In genomic region chr16:89530401-89531381, GRCh38 we compare ENCODE assay signal across 21 cellular contexts. TPM values are rescaled to one million over a fixed set of nuclear protein-coding genes. Genes with fewer than 3 reads are reported as not detected.
DNase-seq lines count a peak whose midpoint lies in the region; ATAC-seq, FAIRE-seq and TF ChIP-seq lines count a peak whose summit lies in the region.
"Had no signal": no experiment of that assay in that cellular context is flagged by ENCODE, and none has a peak within 500 bp of the region (broad histone marks: within the 10 kb centered on the region; RNA-seq: fewer than 3 reads in every experiment).

No MANE protein-coding gene starts in this region.

- no peak for TF ChIP-seq RAD21 in GM12878 (IDR thresholded peaks at IDR 0.05; ENCODE audit: insufficient read depth, low read depth, low read length)

- no peak overlapping the region for H2AFZ ChIP-seq in GM12878 (ENCODE audit: control insufficient read depth, low read depth, low read length)
- no peak overlapping the region for H2AFZ ChIP-seq in neuronal stem cell (ENCODE audit: low read length)

- no peaks in the 10 kb centered on the region for H3K79me2 ChIP-seq in GM12878 (ENCODE audit: control insufficient read depth, insufficient read depth, low read length)

- TF ChIP-seq EP300 in GM12878 (IDR thresholded peaks at IDR 0.05; ENCODE audit: borderline replicate concordance in 1 of 2, control insufficient read depth in 1 of 2, low read depth in 2 of 2, low read length in 2 of 2) (no peak), stomach (IDR thresholded peaks at IDR 0.05) (no peak)

- WGBS in GM12878 (ENCODE audit: insufficient coverage, insufficient replicate concordance, low lambda C conversion rate, missing lambda C conversion rate) = 96% methylated on average over 31 of the region's 37 CpGs
- no CpG with 5 or more reads among the region's 37 CpGs for WGBS in neuronal stem cell (ENCODE audit: extremely low coverage in 2 of 2, insufficient read length in 2 of 2, insufficient replicate concordance in 1 of 2), 2 donors
- WGBS in stomach, 5 donors = 92 to 94% (median 93%) methylated on average over 37 of the region's 37 CpGs

- peak overlapping the region; percentile 52 for H4K8ac ChIP-seq in neuronal stem cell (ENCODE audit: low read depth, low read length)

- DNase-seq in GM12891 (ENCODE audit: insufficient read length, low spot score) = no peak
- no peak for DNase-seq in GM12878 (ENCODE audit: low read depth, low spot score)
- no peak for DNase-seq in neuronal stem cell (ENCODE audit: low spot score)
- DNase-seq in putamen (ENCODE audit: low spot score) = peak; percentile 65
- no peak for DNase-seq in HCEC 1CT
- no peak for DNase-seq in brain microvascular endothelial cell
- no peak for DNase-seq in stomach
- DNase-seq: ACHN; BE2C; C1 segment of cervical spinal cord; CD4-positive, CD25-positive, alpha-beta regulatory T cell; CD8-positive, alpha-beta memory T cell; COR-L47; DMS 273 treated with DMSO at 0.1 percent for 48 hours; GDM1; H9; KG1 had no signal

- FAIRE-seq in GM12891 (lab: Jason Lieb, UNC) = peak; percentile 20
- no peak for FAIRE-seq in GM12878 (lab: Jason Lieb, UNC)
- FAIRE-seq: A204.1, H1 had no signal

- ATAC-seq in GM12878 = no peak

- H4K91ac ChIP-seq in neuronal stem cell (ENCODE audit: low read depth, low read length, poor library complexity) = no peak overlapping the region

- no peak for TF ChIP-seq POLR2A in GM12891 (IDR thresholded peaks at IDR 0.05; ENCODE audit: low read depth, low read length)
- TF ChIP-seq POLR2A in GM12878 (IDR thresholded peaks at IDR 0.05; ENCODE audit: low read depth, low read length) = peak; percentile 44; the same call in 1 of the 2 replicates
- no peak for TF ChIP-seq POLR2A in stomach (IDR thresholded peaks at IDR 0.05)

- SMC1A ChIA-PET in GM12878 (lab: Charles Lee; ENCODE audit: uncharacterized antibody, unreplicated experiment) = no interaction called here

- H3K27me3 ChIP-seq in GM12878 (replicated peaks in 1 of 2; ENCODE audit: control insufficient read depth in 2 of 2, insufficient read depth in 2 of 2, low read length in 1 of 2) (no peaks in the 10 kb centered on the region), neuronal stem cell (ENCODE audit: control insufficient read depth in 3 of 3, insufficient read depth in 3 of 3, low read depth in 1 of 3, low read length in 3 of 3) (no peaks in the 10 kb centered on the region), brain microvascular endothelial cell (replicated peaks) (no peaks in the 10 kb centered on the region), stomach (no peaks in the 10 kb centered on the region)
- H3K27me3 ChIP-seq: BE2C had no signal

- H2BK120ac ChIP-seq in neuronal stem cell (ENCODE audit: low read depth, low read length) = no peak overlapping the region

- H3K4ac ChIP-seq in neuronal stem cell (ENCODE audit: low read length) = no peak overlapping the region

- H3K23ac ChIP-seq in neuronal stem cell (ENCODE audit: low read depth, low read length, poor library complexity) = no peak overlapping the region

- no peak overlapping the region for H2BK5ac ChIP-seq in neuronal stem cell (ENCODE audit: low read length)

- no peak overlapping the region for H2BK12ac ChIP-seq in neuronal stem cell (ENCODE audit: low read length)

- intact Hi-C loops in GM12878 (cut with micrococcal nuclease; ENCODE audit: unreplicated experiment) (no loop called here), stomach (cut with DNase I; ENCODE audit: low total_unique reads) (no loop called here)

- H3K36me3 ChIP-seq in GM12878 (ENCODE audit: control insufficient read depth in 2 of 2, insufficient read depth in 2 of 2, low read length in 1 of 2) (peaks cover 11 to 35% of the 10 kb centered on the region in 2 experiments), neuronal stem cell (replicated peaks in 1 of 2; ENCODE audit: control insufficient read depth in 2 of 2, insufficient read depth in 2 of 2, low read length in 2 of 2) (peaks cover 58 to 95% of the 10 kb centered on the region in 2 donors), brain microvascular endothelial cell (replicated peaks) (peaks cover 88% of the 10 kb centered on the region), stomach (peaks cover 78 to 100% (median 100%) of the 10 kb centered on the region in 4 donors)

- no peak overlapping the region for H3K4me3 ChIP-seq in GM12878
- peak overlapping the region in 1 of 2 donors; percentile 36 for H3K4me3 ChIP-seq in neuronal stem cell (ENCODE audit: low read length in 2 of 2)
- no peak overlapping the region for H3K4me3 ChIP-seq in brain microvascular endothelial cell (ENCODE audit: low read depth, low read length)
- H3K4me3 ChIP-seq in stomach = no peak overlapping the region

- H4K20me1 ChIP-seq in GM12878 (ENCODE audit: control insufficient read depth, insufficient read depth) = no peaks in the 10 kb centered on the region

- no peaks in the 10 kb centered on the region; the same call in none of the 2 replicates for H3K4me1 ChIP-seq in GM12878 (ENCODE audit: control insufficient read depth, insufficient read depth, low read length)
- no peaks in the 10 kb centered on the region for H3K4me1 ChIP-seq in neuronal stem cell (ENCODE audit: control insufficient read depth in 2 of 2, insufficient read depth in 1 of 2, low read depth in 1 of 2, low read length in 2 of 2)
- peaks cover 0 to 20% (median 0%) of the 10 kb centered on the region in 4 donors for H3K4me1 ChIP-seq in stomach
- H3K4me1 ChIP-seq: BE2C had no signal

- in situ Hi-C loops in GM12878 (cut with MboI) = no loop called here
- in situ Hi-C loops in brain microvascular endothelial cell (cut with HindIII; ENCODE audit: low pct_ligation_motif_present, low sequenced_read_pairs) = no loop called here

- no peak overlapping the region for H3K14ac ChIP-seq in neuronal stem cell (ENCODE audit: low read length)

- no peak overlapping the region for H2AK5ac ChIP-seq in neuronal stem cell (ENCODE audit: low read depth, low read length)

- no peak overlapping the region for H3K27ac ChIP-seq in GM12878 (ENCODE audit: control insufficient read depth, insufficient read depth)
- H3K27ac ChIP-seq in neuronal stem cell (replicated peaks; ENCODE audit: low read length) = no peak overlapping the region
- H3K27ac ChIP-seq in brain microvascular endothelial cell = no peak overlapping the region
- no peak overlapping the region for H3K27ac ChIP-seq in stomach
- H3K27ac ChIP-seq: HL-60 had no signal

- no peak overlapping the region for H3K4me2 ChIP-seq in GM12878 (ENCODE audit: control insufficient read depth, insufficient read depth)
- no peak overlapping the region for H3K4me2 ChIP-seq in neuronal stem cell (ENCODE audit: insufficient read depth, low read length, poor library complexity, severe bottlenecking)

- peaks cover 16% of the 10 kb centered on the region for H3K79me1 ChIP-seq in neuronal stem cell (ENCODE audit: low read depth, low read length)

- POLR2A ChIA-PET in GM12878 (lab: Charles Lee) = no interaction called here

- CTCF ChIA-PET in GM12878 (lab: Yijun Ruan, JAX) = no interaction called here

- TF ChIP-seq CTCF in GM12878 (IDR thresholded peaks at IDR 0.05 in 2 of 3, conservative IDR thresholded peaks at IDR 0.05 in 1 of 3; ENCODE audit: control insufficient read depth in 2 of 3, extremely low read depth in 1 of 3, insufficient read depth in 1 of 3, low read depth in 3 of 3, low read length in 3 of 3) (no peak), brain microvascular endothelial cell (IDR thresholded peaks at IDR 0.05; ENCODE audit: low read depth, low read length, missing control alignments) (no peak), stomach (IDR thresholded peaks at IDR 0.05) (no peak)

- H3K9ac ChIP-seq in GM12878 (ENCODE audit: control insufficient read depth, insufficient read depth, low read length) = no peak overlapping the region
- peak overlapping the region; percentile 24 for H3K9ac ChIP-seq in neuronal stem cell (ENCODE audit: low read depth, low read length, poor library complexity)

- BruUV-seq in GM12878 (replicated peaks; lab: Mats Ljungman, UMichigan) = no TSS peak

- H3K9me3 ChIP-seq in GM12878 (replicated peaks; ENCODE audit: control insufficient read depth, insufficient read depth, low read length) (no peaks in the 10 kb centered on the region), neuronal stem cell (replicated peaks in 1 of 2; ENCODE audit: control insufficient read depth in 2 of 2, insufficient read depth in 1 of 2, low read depth in 1 of 2, low read length in 2 of 2) (no peaks in the 10 kb centered on the region), stomach (no peaks in the 10 kb centered on the region)
- H3K9me3 ChIP-seq: BE2C had no signal

- H3K18ac ChIP-seq in neuronal stem cell (ENCODE audit: low read length) = no peak overlapping the region

- RAD21 ChIA-PET in GM12878 (lab: Charles Lee; ENCODE audit: unreplicated experiment) = no interaction called here

- H2BK15ac ChIP-seq in neuronal stem cell (ENCODE audit: low read length) = no peak overlapping the region

RNA-seq across cellular contexts. Expression of gene SPG7, which starts 22.5 kb away (rescaled TPM):
- polyA plus RNA-seq in GM12891 (2012; ENCODE audit: low read depth, missing spikeins) = 54.3 TPM
- total RNA-seq in GM12878 (2013; cell fraction: nucleolus; rRNA removed) = 353 and 388 TPM in 2 replicates
- total RNA-seq in GM12878 (2014; rRNA removed) (75.9 and 80.1 TPM in 2 replicates), GM12878 (2014; rRNA removed; fragmentation: Illumina TruSeq; extraction: Trizol) (36.9 and 40.0 TPM in 2 replicates), GM12878 (2021) (60.5 and 74.5 TPM in 2 replicates), stomach (100 to 1,000 TPM; 150 to 363 (median 174) TPM)
- polyA plus RNA-seq in GM12878 (2011; ENCODE audit: low read depth) = 35.8 TPM
- polyA plus RNA-seq in GM12878 (2011; rRNA removed) (24.5 and 31.9 TPM in 2 replicates), GM12878 (2014; fragmentation: Illumina TruSeq; extraction: Trizol) (23.1 and 36.7 TPM in 2 replicates), GM12878 (2014; fragmentation: Nextera tagmentation; extraction: Ambion mirVana) (1 to 10 TPM; 5.9 to 9.8 TPM), GM12878 (2014; rRNA removed) (75.4 and 93.5 TPM in 2 replicates), GM12878 (2016; fragmentation: Nextera tagmentation; extraction: Ambion mirVana) (10 to 100 TPM; 65.0 to 68.7 TPM), stomach (10 to 100 TPM; 30.0 to 77.2 (median 32.2) TPM)
- 27.0 and 33.4 TPM in 2 replicates for polyA plus RNA-seq in GM12878 (2011; cell fraction: cytosol; rRNA removed)
- 194 and 227 TPM in 2 replicates for polyA plus RNA-seq in GM12878 (2011; cell fraction: nucleus; rRNA removed)
- polyA plus RNA-seq in GM12878 (2012) = 64.1 and 75.1 TPM in 2 replicates
- 29.0 and 43.9 TPM in 2 replicates for polyA minus RNA-seq in GM12878 (2011; rRNA and poly(A)+ RNA removed)
- polyA minus RNA-seq in GM12878 (2011; cell fraction: cytosol; rRNA and poly(A)+ RNA removed) = 15.8 and 17.2 TPM in 2 replicates
- polyA minus RNA-seq in GM12878 (2011; cell fraction: nucleus; rRNA and poly(A)+ RNA removed) = 44.0 and 73.8 TPM in 2 replicates
- 43.4 TPM for polyA plus RNA-seq in neuronal stem cell (2013, experiment 1 of 2)
- polyA plus RNA-seq in neuronal stem cell (2013, experiment 2 of 2) = 47.1 TPM

RNA-seq across cellular contexts. Expression of gene RPL13, which starts 29.8 kb away (rescaled TPM):
- polyA plus RNA-seq in GM12891 (2012; ENCODE audit: low read depth, missing spikeins) = 4,929 TPM
- total RNA-seq in GM12878 (2013; cell fraction: nucleolus; rRNA removed) = 555 and 566 TPM in 2 replicates
- 7,892 and 9,428 TPM in 2 replicates for total RNA-seq in GM12878 (2014; rRNA removed)
- 2,108 and 2,400 TPM in 2 replicates for total RNA-seq in GM12878 (2014; rRNA removed; fragmentation: Illumina TruSeq; extraction: Trizol)
- total RNA-seq in GM12878 (2021) = 4,034 and 4,132 TPM in 2 replicates
- polyA plus RNA-seq in GM12878 (2011; ENCODE audit: low read depth) = 2,666 TPM
- polyA plus RNA-seq in GM12878 (2011; rRNA removed) = 1,025 and 2,315 TPM in 2 replicates
- polyA plus RNA-seq in GM12878 (2011; cell fraction: cytosol; rRNA removed) = 3,460 and 6,315 TPM in 2 replicates
- 1,880 and 1,959 TPM in 2 replicates for polyA plus RNA-seq in GM12878 (2011; cell fraction: nucleus; rRNA removed)
- polyA plus RNA-seq in GM12878 (2012) = 4,925 and 6,484 TPM in 2 replicates
- 872 and 1,693 TPM in 2 replicates for polyA plus RNA-seq in GM12878 (2014; fragmentation: Illumina TruSeq; extraction: Trizol)
- polyA plus RNA-seq in GM12878 (2014; fragmentation: Nextera tagmentation; extraction: Ambion mirVana) = 1,000 to 10,000 TPM in 1 of 2 experiments, 100 to 1,000 TPM in 1; 386 to 1,247 TPM
- 6,764 and 8,907 TPM in 2 replicates for polyA plus RNA-seq in GM12878 (2014; rRNA removed)
- 1,000 to 10,000 TPM; 2,572 to 2,650 TPM for polyA plus RNA-seq in GM12878 (2016; fragmentation: Nextera tagmentation; extraction: Ambion mirVana)
- 392 and 1,069 TPM in 2 replicates for polyA minus RNA-seq in GM12878 (2011; rRNA and poly(A)+ RNA removed)
- polyA minus RNA-seq in GM12878 (2011; cell fraction: cytosol; rRNA and poly(A)+ RNA removed) = 929 and 1,175 TPM in 2 replicates
- 344 and 499 TPM in 2 replicates for polyA minus RNA-seq in GM12878 (2011; cell fraction: nucleus; rRNA and poly(A)+ RNA removed)
- polyA plus RNA-seq in neuronal stem cell (2013, experiment 1 of 2) = 5,003 TPM
- 4,966 TPM for polyA plus RNA-seq in neuronal stem cell (2013, experiment 2 of 2)
- 1,000 to 10,000 TPM; 2,053 to 4,705 (median 3,295) TPM for total RNA-seq in stomach
- polyA plus RNA-seq in stomach = over 10,000 TPM in 1 of 3 donors, 1,000 to 10,000 TPM in 2; 7,322 to 10,054 (median 9,037) TPM

RNA-seq across cellular contexts. Expression of gene ANKRD11, which starts 40.3 kb away (rescaled TPM):
- polyA plus RNA-seq in GM12891 (2012; ENCODE audit: low read depth, missing spikeins) = 50.7 TPM
- total RNA-seq in GM12878 (2013; cell fraction: nucleolus; rRNA removed) = 326 and 358 TPM in 2 replicates
- total RNA-seq in GM12878 (2014; rRNA removed) (30.3 and 34.7 TPM in 2 replicates), GM12878 (2014; rRNA removed; fragmentation: Illumina TruSeq; extraction: Trizol) (26.2 and 26.3 TPM in 2 replicates), GM12878 (2021) (103 and 106 TPM in 2 replicates), stomach (100 to 1,000 TPM in 4 of 5 donors, 10 to 100 TPM in 1; 60.2 to 350 (median 136) TPM)
- 26.1 TPM for polyA plus RNA-seq in GM12878 (2011; ENCODE audit: low read depth)
- polyA plus RNA-seq in GM12878 (2011; rRNA removed) (25.8 and 28.4 TPM in 2 replicates), GM12878 (2014; fragmentation: Illumina TruSeq; extraction: Trizol) (23.9 and 35.9 TPM in 2 replicates), GM12878 (2014; fragmentation: Nextera tagmentation; extraction: Ambion mirVana) (1 to 10 TPM; 5.1 to 8.7 TPM), GM12878 (2014; rRNA removed) (80.1 and 85.5 TPM in 2 replicates), GM12878 (2016; fragmentation: Nextera tagmentation; extraction: Ambion mirVana) (10 to 100 TPM; 18.2 to 18.6 TPM), stomach (10 to 100 TPM; 25.4 to 39.0 (median 38.8) TPM)
- polyA plus RNA-seq in GM12878 (2011; cell fraction: cytosol; rRNA removed) = 30.6 and 37.2 TPM in 2 replicates
- 127 and 191 TPM in 2 replicates for polyA plus RNA-seq in GM12878 (2011; cell fraction: nucleus; rRNA removed)
- polyA plus RNA-seq in GM12878 (2012) = 64.4 and 70.9 TPM in 2 replicates
- 24.9 and 46.7 TPM in 2 replicates for polyA minus RNA-seq in GM12878 (2011; rRNA and poly(A)+ RNA removed)
- 22.9 and 24.1 TPM in 2 replicates for polyA minus RNA-seq in GM12878 (2011; cell fraction: cytosol; rRNA and poly(A)+ RNA removed)
- 31.7 and 60.0 TPM in 2 replicates for polyA minus RNA-seq in GM12878 (2011; cell fraction: nucleus; rRNA and poly(A)+ RNA removed)
- 65.4 TPM for polyA plus RNA-seq in neuronal stem cell (2013, experiment 1 of 2)
- polyA plus RNA-seq in neuronal stem cell (2013, experiment 2 of 2) = 69.8 TPM

RNA-seq across cellular contexts. Expression of gene CPNE7, which starts 44.9 kb away (rescaled TPM):
- 22.2 TPM for polyA plus RNA-seq in GM12891 (2012; ENCODE audit: low read depth, missing spikeins)
- total RNA-seq in GM12878 (2013; cell fraction: nucleolus; rRNA removed) = 55.5 and 58.7 TPM in 2 replicates
- total RNA-seq in GM12878 (2014; rRNA removed) (22.5 and 23.4 TPM in 2 replicates), GM12878 (2014; rRNA removed; fragmentation: Illumina TruSeq; extraction: Trizol) (13.1 and 13.5 TPM in 2 replicates), GM12878 (2021) (39.6 and 46.9 TPM in 2 replicates), stomach (1 to 10 TPM in 4 of 5 donors, not detected in 1; 1.6 to 6.2 (median 1.9) TPM)
- 2.9 TPM for polyA plus RNA-seq in GM12878 (2011; ENCODE audit: low read depth)
- polyA plus RNA-seq in GM12878 (2011; rRNA removed) (6.1 and 7.4 TPM in 2 replicates), GM12878 (2014; fragmentation: Illumina TruSeq; extraction: Trizol) (16.5 and 17.5 TPM in 2 replicates), GM12878 (2014; fragmentation: Nextera tagmentation; extraction: Ambion mirVana) (1 to 10 TPM in 1 of 2 experiments, under 1 TPM in 1; 0.29 to 1.1 TPM), GM12878 (2014; rRNA removed) (39.7 and 49.2 TPM in 2 replicates), GM12878 (2016; fragmentation: Nextera tagmentation; extraction: Ambion mirVana) (10 to 100 TPM; 17.6 to 19.7 TPM), stomach (1 to 10 TPM in 2 of 3 donors, under 1 TPM in 1; 0.92 to 3.8 (median 1.3) TPM)
- polyA plus RNA-seq in GM12878 (2011; cell fraction: cytosol; rRNA removed) = 5.6 and 10.3 TPM in 2 replicates
- polyA plus RNA-seq in GM12878 (2011; cell fraction: nucleus; rRNA removed) = 210 and 211 TPM in 2 replicates
- polyA plus RNA-seq in GM12878 (2012) = 8.5 and 9.2 TPM in 2 replicates
- 1.2 and 1.4 TPM in 2 replicates for polyA minus RNA-seq in GM12878 (2011; rRNA and poly(A)+ RNA removed)
- polyA minus RNA-seq in GM12878 (2011; cell fraction: cytosol; rRNA and poly(A)+ RNA removed) = 3.2 TPM in 1 of 2 replicates, not detected in the other
- 5.8 and 6.4 TPM in 2 replicates for polyA minus RNA-seq in GM12878 (2011; cell fraction: nucleus; rRNA and poly(A)+ RNA removed)
- 1.4 TPM for polyA plus RNA-seq in neuronal stem cell (2013, experiment 1 of 2)
- polyA plus RNA-seq in neuronal stem cell (2013, experiment 2 of 2) = 1.6 TPM
- polyA plus RNA-seq: IgD-negative memory B cell had no signal
